In genomic region chr1:81135524-81135923, GRCh38 we compare ENCODE assay signal across 1 cellular context.
TF ChIP-seq lines count a peak whose summit lies in the region.

No MANE protein-coding gene starts in this region.

TF ChIP-seq in WTC11, 78 proteins besides CTCF, POLR2A, EP300 and RAD21 (continued from another document):
- TF ChIP-seq PRDM15 (CRISPR knock-in tag; IDR thresholded peaks at IDR 0.05) = peak; percentile 84
